ENCODE assay signal across 8 cellular contexts in the genomic region with DNA sequence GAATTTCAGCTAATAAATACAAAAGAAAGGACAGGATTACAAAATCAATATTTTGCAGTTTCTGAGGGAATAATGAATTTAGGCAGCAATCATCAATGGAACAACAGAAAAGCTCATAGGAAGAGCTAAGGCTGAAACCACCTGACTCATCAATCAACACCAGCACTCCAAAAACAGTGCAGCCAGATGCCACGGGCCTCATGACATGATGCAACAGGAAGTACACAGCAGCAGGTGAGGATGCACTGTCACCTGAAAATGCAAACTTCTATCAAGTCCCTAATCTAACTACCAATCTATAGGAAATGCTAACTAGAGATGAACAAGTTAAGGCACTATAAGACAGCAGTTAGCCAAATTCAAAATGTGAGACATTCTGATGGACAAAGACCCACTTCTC. TPM values are rescaled to one million over a fixed set of nuclear protein-coding genes. Genes with fewer than 3 reads are reported as not detected.
DNase-seq lines count a peak whose midpoint lies in the region; ATAC-seq and TF ChIP-seq lines count a peak whose summit lies in the region.

No MANE protein-coding gene starts in this region.

- H3K27me3 Mint-ChIP-seq in activated CD4-positive, alpha-beta memory T cell treated with anti-CD3 and anti-CD28 coated beads, Interleukin-2, amount 10 ng/mL, durations not matched to agents 7 days and 5 days = no peaks in the 10 kb centered on the region
- H3K27me3 Mint-ChIP-seq in glutamatergic neuron (ENCODE audit: unreplicated experiment) = peaks cover 2% of the 10 kb centered on the region

- H3K9me3 ChIP-seq in MM.1S (replicated peaks; ENCODE audit: insufficient read depth, low read length) = no peaks in the 10 kb centered on the region

- H3K4me3 Mint-ChIP-seq in activated CD4-positive, alpha-beta memory T cell treated with anti-CD3 and anti-CD28 coated beads, Interleukin-2, amount 10 ng/mL, durations not matched to agents 7 days and 5 days = no peak overlapping the region
- H3K4me3 Mint-ChIP-seq in glutamatergic neuron (ENCODE audit: unreplicated experiment) = peak overlapping the region; percentile 5

- peaks cover 11% of the 10 kb centered on the region; the same call in 1 of the 2 replicates for H3K36me3 ChIP-seq in MM.1S (replicated peaks; ENCODE audit: insufficient read depth, low read length)

- H3K4me1 ChIP-seq in MM.1S (ENCODE audit: low read length) = peaks cover 29% of the 10 kb centered on the region

- no peaks in the 10 kb centered on the region for H3K9me2 ChIP-seq in MM.1S (replicated peaks; ENCODE audit: insufficient read depth, low read length)

- no peak overlapping the region for H3K4me3 ChIP-seq in MM.1S (ENCODE audit: low read length)

- no peaks in the 10 kb centered on the region for H3K79me2 ChIP-seq in MM.1S (ENCODE audit: low read length)

- H3K4me1 Mint-ChIP-seq in activated CD4-positive, alpha-beta memory T cell treated with anti-CD3 and anti-CD28 coated beads, Interleukin-2, amount 10 ng/mL, durations not matched to agents 7 days and 5 days = peaks cover 25% of the 10 kb centered on the region
- peaks cover 37% of the 10 kb centered on the region for H3K4me1 Mint-ChIP-seq in glutamatergic neuron (ENCODE audit: low read depth, unreplicated experiment)

- DNase-seq in NCI-H146 (lab: John Stamatoyannopoulos, UW) (peak; percentile 13), NCI-H146 treated with DMSO at 0.1 percent for 48 hours (lab: John Stamatoyannopoulos, UW; ENCODE audit: unreplicated experiment) (no peak), MM.1S (peak; percentile 83), glutamatergic neuron (no peak)
- peak; percentile 51 for DNase-seq in activated CD4-positive, alpha-beta memory T cell treated with anti-CD3 and anti-CD28 coated beads, Interleukin-2, amount 10 ng/mL, durations not matched to agents 7 days and 5 days

- peak overlapping the region; percentile 62; the same call in 1 of the 2 replicates for H3K27ac ChIP-seq in MM.1S (ENCODE audit: low read length)

- CTCF ChIA-PET in activated CD4-positive, alpha-beta memory T cell treated with anti-CD3 and anti-CD28 coated beads, Interleukin-2, amount 10 ng/mL, durations not matched to agents 7 days and 5 days (lab: Charles Lee) = interaction anchor here (1.0 to 1.5 kb wide), 2 partner anchors 14 to 188 kb away, joined by 3 read pairs; no protein-coding TSS in a partner anchor

- H3K27me3 ChIP-seq in MM.1S (replicated peaks; ENCODE audit: insufficient read depth, low read length) = no peaks in the 10 kb centered on the region

- H3F3A ChIP-seq in MM.1S (ENCODE audit: insufficient read depth, low read length) = peaks cover 4% of the 10 kb centered on the region; the same call in 1 of the 2 replicates

- no peaks in the 10 kb centered on the region for H4K20me1 ChIP-seq in MM.1S (ENCODE audit: insufficient read depth, low read length)

- no peaks in the 10 kb centered on the region for H3K9me3 Mint-ChIP-seq in activated CD4-positive, alpha-beta memory T cell treated with anti-CD3 and anti-CD28 coated beads, Interleukin-2, amount 10 ng/mL, durations not matched to agents 7 days and 5 days
- peaks cover 2% of the 10 kb centered on the region for H3K9me3 Mint-ChIP-seq in glutamatergic neuron (ENCODE audit: unreplicated experiment)

- peak overlapping the region; percentile 45; the same call in 1 of the 2 replicates for H2AFZ ChIP-seq in MM.1S (ENCODE audit: low read length)

- no peak for TF ChIP-seq CTCF in MM.1S (IDR thresholded peaks at IDR 0.05; ENCODE audit: low read length)
- TF ChIP-seq CTCF in glutamatergic neuron (IDR thresholded peaks at IDR 0.05; ENCODE audit: partially characterized antibody, unreplicated experiment) = no peak

- H3K9ac ChIP-seq in MM.1S (ENCODE audit: low read length) = no peak overlapping the region

- H3K4me2 ChIP-seq in MM.1S (ENCODE audit: low read depth, low read length) = peak overlapping the region; percentile 31; the same call in 1 of the 2 replicates

- POLR2A ChIA-PET in activated CD4-positive, alpha-beta memory T cell treated with anti-CD3 and anti-CD28 coated beads, Interleukin-2, amount 10 ng/mL, durations not matched to agents 7 days and 5 days (lab: Charles Lee) = no interaction called here

- H3K36me3 Mint-ChIP-seq in activated CD4-positive, alpha-beta memory T cell treated with anti-CD3 and anti-CD28 coated beads, Interleukin-2, amount 10 ng/mL, durations not matched to agents 7 days and 5 days (ENCODE audit: low read depth) = peaks cover 60% of the 10 kb centered on the region
- H3K36me3 Mint-ChIP-seq in glutamatergic neuron (ENCODE audit: unreplicated experiment) = peaks cover 4% of the 10 kb centered on the region

- ATAC-seq in HG03442 (IDR thresholded peaks at IDR 0.05; ENCODE audit: unreplicated experiment) (no peak), HG03378 (IDR thresholded peaks at IDR 0.05; ENCODE audit: unreplicated experiment) (no peak), HG03354 (IDR thresholded peaks at IDR 0.05; ENCODE audit: poor library complexity, severe bottlenecking, unreplicated experiment) (no peak)

- peak overlapping the region; percentile 77 for H3K27ac Mint-ChIP-seq in activated CD4-positive, alpha-beta memory T cell treated with anti-CD3 and anti-CD28 coated beads, Interleukin-2, amount 10 ng/mL, durations not matched to agents 7 days and 5 days
- H3K27ac Mint-ChIP-seq in glutamatergic neuron (ENCODE audit: unreplicated experiment) = peak overlapping the region; percentile 17

RNA-seq across cellular contexts. Expression of gene GNS, which starts 21.7 kb away (rescaled TPM):
- total RNA-seq in activated CD4-positive, alpha-beta memory T cell treated with anti-CD3 and anti-CD28 coated beads, Interleukin-2, amount 10 ng/mL, durations not matched to agents 7 days and 5 days = 10 to 100 TPM; 39.0 to 40.1 TPM
- total RNA-seq in glutamatergic neuron (ENCODE audit: unreplicated experiment) = 145 TPM

Comparison
In these comparisons a context has a peak if more than half of its experiments do, and no peak if none do; other contexts are left out.
1. DNase-seq: peak in NCI-H146 (single experiment), MM.1S (single experiment) and activated CD4-positive, alpha-beta memory T cell treated with anti-CD3 and anti-CD28 coated beads, Interleukin-2, amount 10 ng/mL, durations not matched to agents 7 days and 5 days (single experiment); none in NCI-H146 treated with DMSO at 0.1 percent for 48 hours (single experiment) and glutamatergic neuron (single experiment).